8 cellular contexts compared by ENCODE assay signal in genomic region chr5:123035950-123036390, GRCh38. TPM values are rescaled to one million over a fixed set of nuclear protein-coding genes. Genes with fewer than 3 reads are reported as not detected.
DNase-seq lines count a peak whose midpoint lies in the region; ATAC-seq and TF ChIP-seq lines count a peak whose summit lies in the region.

No MANE protein-coding gene starts in this region.

- no peak overlapping the region for H3T11ph ChIP-seq in H9 (ENCODE audit: low read length)

- H3K14ac ChIP-seq in H9 (ENCODE audit: insufficient read depth, low read length), result no peak overlapping the region

- H3K27me3 ChIP-seq in H9 (ENCODE audit: insufficient read depth, low read length), result no peaks in the 10 kb centered on the region; the same call in 1 of the 2 replicates
- H3K27me3 ChIP-seq in colonic mucosa, result no peaks in the 10 kb centered on the region

- no peaks in the 10 kb centered on the region for H3K36me3 ChIP-seq in colonic mucosa

- no peaks in the 10 kb centered on the region for H3K9me3 ChIP-seq in H9 (ENCODE audit: control insufficient read depth, low read depth, low read length)
- H3K9me3 ChIP-seq in colonic mucosa, result no peaks in the 10 kb centered on the region

- H2AK5ac ChIP-seq in H9 (ENCODE audit: insufficient read length, low read length), result no peak overlapping the region

- H4K20me1 ChIP-seq in H9 (ENCODE audit: control insufficient read depth, insufficient read depth, insufficient read length), result no peaks in the 10 kb centered on the region

- no CpG with 5 or more reads among the region's 37 CpGs for WGBS in H9 (ENCODE audit: extremely low coverage, insufficient read length, low lambda C conversion rate)

- H3K4me3 Mint-ChIP-seq in H9, result peak overlapping the region; percentile 82 to 90
- H3K4me3 Mint-ChIP-seq in stimulated activated naive CD8-positive, alpha-beta T cell treated with anti-CD3 and anti-CD28 coated beads, Interleukin-15, Interleukin-2, amounts not matched to agents 100 ng/mL and 50 ng/mL, for 24 hours, result peak overlapping the region; percentile 57

- H3K23me2 ChIP-seq in H9 (ENCODE audit: insufficient read length, low read depth, low read length, poor library complexity, severe bottlenecking), result peaks cover 14% of the 10 kb centered on the region

- H3K4me1 Mint-ChIP-seq in H9, result peaks cover 21 to 26% of the 10 kb centered on the region in 2 experiments
- peaks cover 8% of the 10 kb centered on the region for H3K4me1 Mint-ChIP-seq in stimulated activated naive CD8-positive, alpha-beta T cell treated with anti-CD3 and anti-CD28 coated beads, Interleukin-15, Interleukin-2, amounts not matched to agents 100 ng/mL and 50 ng/mL, for 24 hours (ENCODE audit: low read depth)

- H3K9ac ChIP-seq in H9 (ENCODE audit: extremely low read depth, insufficient read length, low read length) (no peak overlapping the region), colonic mucosa (ENCODE audit: low read depth in 2 of 2, low read length in 2 of 2) (peak overlapping the region; percentile 72 to 77)

- no peaks in the 10 kb centered on the region for H3K79me1 ChIP-seq in H9 (ENCODE audit: insufficient read depth, low read depth, low read length, poor library complexity, severe bottlenecking)

- H3K56ac ChIP-seq in H9 (ENCODE audit: insufficient read length, low read depth, low read length), result no peak overlapping the region

- intact Hi-C loops in colonic mucosa (cut with DNase I), result loop anchor here (10.0 kb wide), 1 partner anchor 309 kb away; no protein-coding TSS in a partner anchor

- H3K4ac ChIP-seq in H9 (ENCODE audit: low read depth, low read length), result no peak overlapping the region

- H3K4me3 ChIP-seq in colonic mucosa, result peak overlapping the region; percentile 72

- H3K36me3 Mint-ChIP-seq in H9 (ENCODE audit: insufficient read depth in 1 of 3, low read depth in 3 of 3), result no peaks in the 10 kb centered on the region
- H3K36me3 Mint-ChIP-seq in stimulated activated naive CD8-positive, alpha-beta T cell treated with anti-CD3 and anti-CD28 coated beads, Interleukin-15, Interleukin-2, amounts not matched to agents 100 ng/mL and 50 ng/mL, for 24 hours (ENCODE audit: low read depth), result no peaks in the 10 kb centered on the region

- no peak overlapping the region for H2AFZ ChIP-seq in H9 (ENCODE audit: low read length)

- no peaks in the 10 kb centered on the region for H3K4me1 ChIP-seq in H9 (ENCODE audit: insufficient read depth, low read length)
- no peaks in the 10 kb centered on the region for H3K4me1 ChIP-seq in colonic mucosa

- no peaks in the 10 kb centered on the region for H3K79me2 ChIP-seq in H9 (ENCODE audit: insufficient read depth, low read length)

- no peak overlapping the region for H4K91ac ChIP-seq in H9 (ENCODE audit: insufficient read length, low read depth, low read length)

- no peak overlapping the region for H3K23ac ChIP-seq in H9 (ENCODE audit: insufficient read length, low read depth, low read length)

- no peak overlapping the region for H4K5ac ChIP-seq in H9 (ENCODE audit: insufficient read length, low read depth, low read length)

- no peak overlapping the region for H3K18ac ChIP-seq in H9 (ENCODE audit: insufficient read length, low read depth, low read length)

- no peak for TF ChIP-seq CTCF in H9 (conservative IDR thresholded peaks at IDR 0.05)
- no peak for TF ChIP-seq CTCF in colonic mucosa (IDR thresholded peaks at IDR 0.05)

- H3K9me3 Mint-ChIP-seq in H9, result no peaks in the 10 kb centered on the region
- H3K9me3 Mint-ChIP-seq in stimulated activated naive CD8-positive, alpha-beta T cell treated with anti-CD3 and anti-CD28 coated beads, Interleukin-15, Interleukin-2, amounts not matched to agents 100 ng/mL and 50 ng/mL, for 24 hours, result no peaks in the 10 kb centered on the region

- DNase-seq in SIG-M5 treated with dmso at 0.1 percent for 504 hours (lab: John Stamatoyannopoulos, UW; ENCODE audit: unreplicated experiment) (peak; percentile 38), SIG-M5 (lab: John Stamatoyannopoulos, UW) (no peak), H9 (peak; percentile 77), NCI-H774 (lab: John Stamatoyannopoulos, UW) (peak; percentile 15), colonic mucosa (peak; percentile 59), kidney glomerular epithelial cell (lab: John Stamatoyannopoulos, UW) (peak; percentile 39)

- no peak overlapping the region for H2BK120ac ChIP-seq in H9 (ENCODE audit: low read depth, low read length, poor library complexity, severe bottlenecking)

- peak overlapping the region; percentile 74 for H3K4me2 ChIP-seq in H9 (ENCODE audit: insufficient read depth, insufficient read length, low read length)

- H3K27ac ChIP-seq in H9 (ENCODE audit: insufficient read length, low read depth, low read length) (no peak overlapping the region), colonic mucosa (peak overlapping the region; percentile 97)

- no peak overlapping the region for H2BK12ac ChIP-seq in H9 (ENCODE audit: insufficient read length, low read depth, low read length)

- H2BK15ac ChIP-seq in H9 (ENCODE audit: low read depth, low read length), result no peak overlapping the region

- H3K27me3 Mint-ChIP-seq in H9 (ENCODE audit: low read depth), result peaks cover 51% of the 10 kb centered on the region
- H3K27me3 Mint-ChIP-seq in stimulated activated naive CD8-positive, alpha-beta T cell treated with anti-CD3 and anti-CD28 coated beads, Interleukin-15, Interleukin-2, amounts not matched to agents 100 ng/mL and 50 ng/mL, for 24 hours, result peaks cover 75% of the 10 kb centered on the region

- no peak for ATAC-seq in HG02970 (IDR thresholded peaks at IDR 0.05; ENCODE audit: low FRiP score, unreplicated experiment)

- H3K27ac Mint-ChIP-seq in H9, result no peak overlapping the region
- H3K27ac Mint-ChIP-seq in stimulated activated naive CD8-positive, alpha-beta T cell treated with anti-CD3 and anti-CD28 coated beads, Interleukin-15, Interleukin-2, amounts not matched to agents 100 ng/mL and 50 ng/mL, for 24 hours, result no peak overlapping the region

- no peak overlapping the region for H2BK5ac ChIP-seq in H9 (ENCODE audit: insufficient read length, low read length)

- no peak overlapping the region for H4K8ac ChIP-seq in H9 (replicated peaks; ENCODE audit: insufficient read length, low read depth, low read length)

- no peak overlapping the region for H2BK20ac ChIP-seq in H9 (ENCODE audit: low read depth, low read length, poor library complexity, severe bottlenecking)

RNA-seq across cellular contexts. Expression of gene PPIC, which starts 0.6 kb away (rescaled TPM):
- total RNA-seq in H9 (2021) (10.8 and 11.9 TPM in 2 replicates), colonic mucosa (10 to 100 TPM; 33.7 to 84.8 TPM)

RNA-seq across cellular contexts. Expression of gene PRDM6, which starts 53.1 kb away (rescaled TPM):
- total RNA-seq in H9 (2021), result 0.15 and 0.17 TPM in 2 replicates
- total RNA-seq in colonic mucosa, result 1 to 10 TPM; 1.6 to 2.7 TPM
